ENCODE assay signal across 28 cellular contexts in genomic region chr10:130484131-130484911, GRCh38.
"Had no signal": no experiment of that assay in that cellular context is flagged by ENCODE, and none has a peak within 500 bp of the region (broad histone marks: within the 10 kb centered on the region; RNA-seq: fewer than 3 reads in every experiment).

No MANE protein-coding gene starts in this region.

- H3K27ac ChIP-seq: SK-N-MC, VCaP had no signal

- DNase-seq: activated CD4-positive, alpha-beta T cell treated with anti-CD3 and anti-CD28 coated beads for 36 hours; activated CD8-positive, alpha-beta memory T cell treated with anti-CD3 and anti-CD28 coated beads, Interleukin-2, amount 50 U/mL, for 48 hours; activated CD8-positive, alpha-beta T cell treated with anti-CD3 and anti-CD28 coated beads for 36 hours; activated naive CD4-positive, alpha-beta T cell treated with Interleukin-2 at 50 U/mL for 16 hours; activated naive CD8-positive, alpha-beta T cell treated with anti-CD3 and anti-CD28 coated beads, Interleukin-2, amount 50 U/mL, for 24 hours; activated T-cell treated with anti-CD3 and anti-CD28 coated beads, Interleukin-2, amount 50 U/mL, for 1 hour; amniotic stem cell; MG63; MV-4-11; NCI-H1105; NCI-H1436; NCI-H1694 treated with DMSO at 0.1 percent for 48 hours; NCI-H345; NCI-H510A; NCI-H526 treated with DMSO at 0.1 percent for 48 hours; NCI-H82; NK-92 treated with Interleukin-12 subunit alpha and Interleukin-12 subunit beta, amount 100 ng/mL, for 24 hours; OCI-M1; RPMI8226; T-cell; T-helper 2 cell had no signal

- H3K27me3 ChIP-seq: MG63 had no signal

- H3K27me3 Mint-ChIP-seq: activated CD4-positive, alpha-beta T cell treated with anti-CD3 and anti-CD28 coated beads for 36 hours; activated CD8-positive, alpha-beta T cell treated with anti-CD3 and anti-CD28 coated beads for 36 hours; activated naive CD8-positive, alpha-beta T cell treated with anti-CD3 and anti-CD28 coated beads, Interleukin-2, amount 50 U/mL, for 24 hours; central memory CD8-positive, alpha-beta T cell; T-cell had no signal

- H3K4me1 Mint-ChIP-seq: activated CD4-positive, alpha-beta T cell treated with anti-CD3 and anti-CD28 coated beads for 36 hours; activated naive CD8-positive, alpha-beta T cell treated with anti-CD3 and anti-CD28 coated beads, Interleukin-2, amount 50 U/mL, for 24 hours; central memory CD8-positive, alpha-beta T cell; T-cell had no signal

- H3K9me3 ChIP-seq: MG63 had no signal

- H3K36me3 ChIP-seq: MG63 had no signal

- H3K27ac Mint-ChIP-seq: activated CD4-positive, alpha-beta T cell treated with anti-CD3 and anti-CD28 coated beads for 36 hours; activated CD8-positive, alpha-beta T cell treated with anti-CD3 and anti-CD28 coated beads for 36 hours; activated naive CD4-positive, alpha-beta T cell treated with anti-CD3 and anti-CD28 coated beads, Interleukin-2, amount 50 U/mL, for 72 hours; activated naive CD8-positive, alpha-beta T cell treated with anti-CD3 and anti-CD28 coated beads, Interleukin-2, amount 50 U/mL, for 24 hours; brain; T-cell had no signal

- H3K36me3 Mint-ChIP-seq: activated naive CD4-positive, alpha-beta T cell treated with anti-CD3 and anti-CD28 coated beads, Interleukin-2, amount 50 U/mL, for 72 hours; brain; T-cell had no signal

- ATAC-seq: activated CD4-positive, alpha-beta T cell treated with anti-CD3 and anti-CD28 coated beads for 36 hours; activated CD8-positive, alpha-beta T cell treated with anti-CD3 and anti-CD28 coated beads for 36 hours; activated naive CD4-positive, alpha-beta T cell treated with anti-CD3 and anti-CD28 coated beads, Interleukin-2, amount 50 U/mL, for 72 hours; activated naive CD8-positive, alpha-beta T cell treated with anti-CD3 and anti-CD28 coated beads, Interleukin-2, amount 50 U/mL, for 24 hours; Panc1; Right ventricle myocardium inferior; T-cell had no signal

- H3K4me3 Mint-ChIP-seq: activated CD4-positive, alpha-beta T cell treated with anti-CD3 and anti-CD28 coated beads for 36 hours; activated CD8-positive, alpha-beta T cell treated with anti-CD3 and anti-CD28 coated beads for 36 hours; activated naive CD8-positive, alpha-beta T cell treated with anti-CD3 and anti-CD28 coated beads, Interleukin-2, amount 50 U/mL, for 24 hours; brain; central memory CD8-positive, alpha-beta T cell; T-cell had no signal

- H3K9me3 Mint-ChIP-seq: activated CD8-positive, alpha-beta T cell treated with anti-CD3 and anti-CD28 coated beads for 36 hours; activated naive CD4-positive, alpha-beta T cell treated with anti-CD3 and anti-CD28 coated beads, Interleukin-2, amount 50 U/mL, for 72 hours; activated naive CD8-positive, alpha-beta T cell treated with anti-CD3 and anti-CD28 coated beads, Interleukin-2, amount 50 U/mL, for 24 hours; central memory CD8-positive, alpha-beta T cell; T-cell had no signal

- H3K4me3 ChIP-seq: MG63, SK-N-MC had no signal
